In genomic region chrX:42954880-42955279, GRCh38 we compare ENCODE assay signal across 16 cellular contexts.
DNase-seq lines count a peak whose midpoint lies in the region; ATAC-seq and TF ChIP-seq lines count a peak whose summit lies in the region.
"Had no signal": no experiment of that assay in that cellular context is flagged by ENCODE, and none has a peak within 500 bp of the region (broad histone marks: within the 10 kb centered on the region; RNA-seq: fewer than 3 reads in every experiment).

No MANE protein-coding gene starts in this region.

- no peaks in the 10 kb centered on the region for H3K36me3 ChIP-seq in spleen
- H3K36me3 ChIP-seq: cardiac muscle cell had no signal

- ATAC-seq in GM18907 (IDR thresholded peaks at IDR 0.05; ENCODE audit: unreplicated experiment): peak; percentile 20
- ATAC-seq in HG02678 (IDR thresholded peaks at IDR 0.05; ENCODE audit: unreplicated experiment): peak; percentile 37
- peak; percentile 4 for ATAC-seq in HG03558 (IDR thresholded peaks at IDR 0.05; ENCODE audit: extremely low read depth, unreplicated experiment)
- ATAC-seq in left cardiac atrium: no peak
- ATAC-seq: SK-N-SH treated with all-trans-retinoic acid at 6 μM for 48 hours had no signal

- peak overlapping the region in 7 of 8 donors; percentile 46 to 66 (median 62) for H3K27ac ChIP-seq in spleen
- H3K27ac ChIP-seq in RWPE1: no peak overlapping the region
- H3K27ac ChIP-seq: cardiac muscle cell had no signal

- H3K27me3 ChIP-seq in spleen (replicated peaks in 1 of 7): no peaks in the 10 kb centered on the region
- H3K27me3 ChIP-seq: cardiac muscle cell had no signal

- peaks cover 0 to 23% (median 7%) of the 10 kb centered on the region in 6 donors for H3K4me1 ChIP-seq in spleen

- in situ Hi-C loops in G401 (cut with HindIII; ENCODE audit: low sequenced_read_pairs): no loop called here

- WGBS in spleen, 5 donors: 67 to 76% (median 70%) methylated on average over 3 of the region's 3 CpGs

- DNase-seq in spleen (no peak), left cardiac atrium (no peak), RWPE1 (ENCODE audit: low spot score) (no peak), G401 (ENCODE audit: low spot score) (no peak)
- no peak for DNase-seq in activated T-cell treated with anti-CD3 and anti-CD28 coated beads, Interleukin-2, amount 50 U/mL, for 1 hour
- DNase-seq: activated naive CD4-positive, alpha-beta T cell treated with anti-CD3 and anti-CD28 coated beads, Interleukin-2, amount 10 ng/mL, durations not matched to agents 7 days and 5 days; C1 segment of cervical spinal cord; effector memory CD4-positive, alpha-beta T cell; NCI-H2171; retina had no signal

- TF ChIP-seq CTCF in spleen (IDR thresholded peaks at IDR 0.05 in 8 of 11, conservative IDR thresholded peaks at IDR 0.05 in 3 of 11) (no peak), RWPE1 (conservative IDR thresholded peaks at IDR 0.05; ENCODE audit: low read depth) (no peak)

- intact Hi-C loops in spleen (cut with DNase I; ENCODE audit: low total_unique reads): no loop called here
- intact Hi-C loops in left cardiac atrium (cut with DNase I): no loop called here

- POLR2A ChIA-PET in RWPE1 (lab: Yijun Ruan, JAX; ENCODE audit: low non-redundant PET): no interaction called here

- TF ChIP-seq POLR2A in spleen (IDR thresholded peaks at IDR 0.05): no peak

- peaks cover 0 to 5% (median 0%) of the 10 kb centered on the region in 8 donors for H3K9me3 ChIP-seq in spleen

- CTCF ChIA-PET in RWPE1 (lab: Yijun Ruan, JAX): no interaction called here

- H3K4me3 ChIP-seq in spleen: no peak overlapping the region
- H3K4me3 ChIP-seq: cardiac muscle cell, lung had no signal

Comparison
In these comparisons a context has a peak if more than half of its experiments do, and no peak if none do; other contexts are left out.
1. ATAC-seq: peak in GM18907 (single experiment), HG02678 (single experiment) and HG03558 (single experiment); none in left cardiac atrium (0 of 2).